Comparison of ENCODE assay signal across 21 cellular contexts in the genomic region with DNA sequence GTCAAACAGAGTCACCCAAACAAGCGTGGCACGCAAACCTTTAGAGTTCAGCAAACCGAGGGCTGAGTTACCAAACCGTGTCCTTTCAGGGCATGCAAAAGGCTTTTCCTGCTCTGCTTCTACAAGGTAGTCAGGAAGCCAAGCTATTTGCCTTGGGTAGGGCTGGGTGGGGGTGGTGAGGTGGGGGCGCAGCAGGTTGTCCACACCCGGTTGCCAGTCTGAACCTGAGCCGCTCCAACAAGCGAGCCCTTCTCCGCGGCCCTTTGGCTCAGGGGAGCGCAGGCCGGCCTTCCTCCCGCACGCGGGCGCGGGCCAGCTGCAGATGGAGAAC. TPM values are rescaled to one million over a fixed set of nuclear protein-coding genes. Genes with fewer than 3 reads are reported as not detected.
DNase-seq lines count a peak whose midpoint lies in the region; ATAC-seq and TF ChIP-seq lines count a peak whose summit lies in the region.
"Had no signal": no experiment of that assay in that cellular context is flagged by ENCODE, and none has a peak within 500 bp of the region (broad histone marks: within the 10 kb centered on the region; RNA-seq: fewer than 3 reads in every experiment).

No MANE protein-coding gene starts in this region.

- H3K4me1 ChIP-seq in iPS-20b (ENCODE audit: insufficient read depth, low read length) (peaks cover 21% of the 10 kb centered on the region), suprapubic skin (peaks cover 14% of the 10 kb centered on the region)

- H3K27me3 ChIP-seq in iPS-20b (ENCODE audit: insufficient read depth, low read length), result peaks cover 35% of the 10 kb centered on the region
- peaks cover 52% of the 10 kb centered on the region for H3K27me3 ChIP-seq in suprapubic skin

- H3K9ac ChIP-seq in iPS-20b (ENCODE audit: low read depth, low read length), result peak overlapping the region; percentile 16; the same call in 1 of the 2 replicates

- H3K4me3 ChIP-seq in astrocyte of the cerebellum (ENCODE audit: low read depth, low read length) (peak overlapping the region; percentile 24), iPS-20b (ENCODE audit: low read length) (peak overlapping the region; percentile 37; the same call in 1 of the 2 replicates), suprapubic skin (peak overlapping the region; percentile 25)
- H3K4me3 ChIP-seq: GM12878 had no signal

- TF ChIP-seq EP300 in suprapubic skin (IDR thresholded peaks at IDR 0.05), result no peak

- DNase-seq in NCI-H2227 treated with DMSO at 0.1 percent for 48 hours (lab: John Stamatoyannopoulos, UW) (peak; percentile 2), NCI-H2227 (lab: John Stamatoyannopoulos, UW; ENCODE audit: unreplicated experiment) (no peak), astrocyte of the cerebellum (ENCODE audit: low read depth) (no peak), suprapubic skin (ENCODE audit: low spot score in 2 of 2) (no peak)
- no peak for DNase-seq in activated naive CD4-positive, alpha-beta T cell treated with Interleukin-2 at 50 U/mL for 16 hours
- DNase-seq: activated CD4-positive, alpha-beta T cell treated with anti-CD3 and anti-CD28 coated beads for 1 hour; CD4-positive, alpha-beta memory T cell; EL; MV-4-11; NCI-H2107; RPMI8226; T-helper 2 cell had no signal

- WGBS in suprapubic skin, result 14% methylated on average over 17 of the region's 17 CpGs

- H3K9me3 ChIP-seq in iPS-20b (ENCODE audit: insufficient read depth, low read depth, low read length) (no peaks in the 10 kb centered on the region), suprapubic skin (no peaks in the 10 kb centered on the region)

- no peaks in the 10 kb centered on the region for H3K36me3 ChIP-seq in iPS-20b (ENCODE audit: insufficient read depth, low read depth, low read length)
- no peaks in the 10 kb centered on the region for H3K36me3 ChIP-seq in suprapubic skin

- H3K27ac ChIP-seq in iPS-20b (ENCODE audit: low read length) (no peak overlapping the region), suprapubic skin (peak overlapping the region; percentile 62)
- H3K27ac ChIP-seq: 22Rv1 had no signal

- TF ChIP-seq CTCF in astrocyte of the cerebellum (IDR thresholded peaks at IDR 0.05; ENCODE audit: low read depth, low read length, missing control alignments), result no peak
- TF ChIP-seq CTCF in suprapubic skin (IDR thresholded peaks at IDR 0.05), result no peak

- no peak for TF ChIP-seq POLR2A in suprapubic skin (IDR thresholded peaks at IDR 0.05)

- ATAC-seq in HG03571 (IDR thresholded peaks at IDR 0.05; ENCODE audit: unreplicated experiment) (no peak), HG02938 (IDR thresholded peaks at IDR 0.05; ENCODE audit: unreplicated experiment) (no peak)
- ATAC-seq: GM12878, HepG2 had no signal

- in situ Hi-C loops in astrocyte of the cerebellum (cut with HindIII; ENCODE audit: low sequenced_read_pairs), result no loop called here

RNA-seq across cellular contexts. Expression of a gene that starts 0.3 kb away (rescaled TPM):
- total RNA-seq in suprapubic skin, result 10 to 100 TPM; 14.3 to 38.7 (median 22.0) TPM
- total RNA-seq: activated naive CD8-positive, alpha-beta T cell treated with anti-CD3 and anti-CD28 coated beads, Interleukin-2, amount 10 ng/mL, durations not matched to agents 7 days and 5 days; CD4-positive, alpha-beta memory T cell; fibroblast of lung; GM12878; HepG2; mesenteric fat pad had no signal
